In genomic region chr5:34930527-34930844, GRCh38 we compare ENCODE assay signal across 8 cellular contexts. TPM values are rescaled to one million over a fixed set of nuclear protein-coding genes. Genes with fewer than 3 reads are reported as not detected.
A peak's percentile ranks its signal among the peaks of the same experiment; 100 is the strongest.
DNase-seq lines count a peak whose midpoint lies in the region; ATAC-seq and TF ChIP-seq lines count a peak whose summit lies in the region.

No MANE protein-coding gene starts in this region.

- peaks cover 24% of the 10 kb centered on the region for H3K36me3 Mint-ChIP-seq in GM23338 (ENCODE audit: low read depth)

- H3K4me3 ChIP-seq in GM23338 (peak overlapping the region; percentile 73), SJSA1 (peak overlapping the region; percentile 94), retinal pigment epithelial cell (ENCODE audit: low read length) (peak overlapping the region; percentile 81)

- H3K36me3 ChIP-seq in GM23338 (ENCODE audit: insufficient read depth) (peaks cover 16% of the 10 kb centered on the region), SJSA1 (peaks cover 35% of the 10 kb centered on the region)

- TF ChIP-seq CTCF in GM23338 (conservative IDR thresholded peaks at IDR 0.05; ENCODE audit: low read depth in 2 of 2) (no peak), retinal pigment epithelial cell (conservative IDR thresholded peaks at IDR 0.05; ENCODE audit: low read depth, low read length) (no peak)

- DNase-seq in GM23338 (ENCODE audit: low spot score) (no peak), SJSA1 (ENCODE audit: low read depth in 1 of 2, low spot score in 2 of 2) (no peak), fibroblast of peridontal ligament (ENCODE audit: extremely low read depth) (peak; percentile 67), retinal pigment epithelial cell (ENCODE audit: low read depth) (no peak), SW 1271 (lab: John Stamatoyannopoulos, UW) (no peak), NCI-H2029 treated with DMSO at 0.1 percent for 48 hours (lab: John Stamatoyannopoulos, UW) (no peak)

- H3K4me1 Mint-ChIP-seq in GM23338: peaks cover 20% of the 10 kb centered on the region

- H4K20me1 ChIP-seq in GM23338 (replicated peaks; ENCODE audit: insufficient read depth): peaks cover 11% of the 10 kb centered on the region; the same call in 1 of the 2 replicates

- H3K27ac Mint-ChIP-seq in GM23338: peak overlapping the region; percentile 98

- H3K27ac ChIP-seq in GM23338 (ENCODE audit: low read depth) (peak overlapping the region; percentile 91), SJSA1 (no peak overlapping the region)

- no peaks in the 10 kb centered on the region for H3K9me2 ChIP-seq in GM23338 (ENCODE audit: insufficient read depth)

- no peak for ATAC-seq in GM23338
- no peak for ATAC-seq in GM18867 (IDR thresholded peaks at IDR 0.05; ENCODE audit: unreplicated experiment)
- no peak for ATAC-seq in HG02884 (IDR thresholded peaks at IDR 0.05; ENCODE audit: unreplicated experiment)

- H3K9me3 Mint-ChIP-seq in GM23338: no peaks in the 10 kb centered on the region

- peaks cover 14% of the 10 kb centered on the region; the same call in 1 of the 2 replicates for H3F3A ChIP-seq in GM23338 (replicated peaks; ENCODE audit: low read depth)

- peak overlapping the region; percentile 97 for H3K4me3 Mint-ChIP-seq in GM23338

- peaks cover 11% of the 10 kb centered on the region; the same call in 1 of the 2 replicates for H3K4me1 ChIP-seq in GM23338 (ENCODE audit: insufficient read depth)
- H3K4me1 ChIP-seq in SJSA1 (replicated peaks): peaks cover 11% of the 10 kb centered on the region

- peak overlapping the region; percentile 73 for H2AFZ ChIP-seq in GM23338

- H3K9me3 ChIP-seq in SJSA1 (replicated peaks): no peaks in the 10 kb centered on the region

- H3K27me3 ChIP-seq in GM23338 (ENCODE audit: insufficient read depth) (no peaks in the 10 kb centered on the region), SJSA1 (replicated peaks) (no peaks in the 10 kb centered on the region)

- H3K79me2 ChIP-seq in GM23338 (replicated peaks; ENCODE audit: insufficient read depth): peaks cover 51% of the 10 kb centered on the region

- H3K27me3 Mint-ChIP-seq in GM23338 (ENCODE audit: insufficient read depth, low read depth, poor library complexity): peaks cover 5% of the 10 kb centered on the region

- peak overlapping the region; percentile 92 for H3K4me2 ChIP-seq in GM23338

TF ChIP-seq in GM23338, 12 proteins besides CTCF, POLR2A, EP300 and RAD21 (continues in another document):
- TF ChIP-seq NANOG (IDR thresholded peaks at IDR 0.05; ENCODE audit: borderline replicate concordance): no peak
- no peak for TF ChIP-seq ZNF331 (CRISPR knock-in tag; IDR thresholded peaks at IDR 0.05; ENCODE audit: low read depth)
- no peak for TF ChIP-seq EZH2phosphoT487 (IDR thresholded peaks at IDR 0.05; ENCODE audit: unreplicated experiment)
- no peak for TF ChIP-seq POLR2AphosphoS5 (IDR thresholded peaks at IDR 0.05; ENCODE audit: low read depth)
- TF ChIP-seq, protein P1, sequence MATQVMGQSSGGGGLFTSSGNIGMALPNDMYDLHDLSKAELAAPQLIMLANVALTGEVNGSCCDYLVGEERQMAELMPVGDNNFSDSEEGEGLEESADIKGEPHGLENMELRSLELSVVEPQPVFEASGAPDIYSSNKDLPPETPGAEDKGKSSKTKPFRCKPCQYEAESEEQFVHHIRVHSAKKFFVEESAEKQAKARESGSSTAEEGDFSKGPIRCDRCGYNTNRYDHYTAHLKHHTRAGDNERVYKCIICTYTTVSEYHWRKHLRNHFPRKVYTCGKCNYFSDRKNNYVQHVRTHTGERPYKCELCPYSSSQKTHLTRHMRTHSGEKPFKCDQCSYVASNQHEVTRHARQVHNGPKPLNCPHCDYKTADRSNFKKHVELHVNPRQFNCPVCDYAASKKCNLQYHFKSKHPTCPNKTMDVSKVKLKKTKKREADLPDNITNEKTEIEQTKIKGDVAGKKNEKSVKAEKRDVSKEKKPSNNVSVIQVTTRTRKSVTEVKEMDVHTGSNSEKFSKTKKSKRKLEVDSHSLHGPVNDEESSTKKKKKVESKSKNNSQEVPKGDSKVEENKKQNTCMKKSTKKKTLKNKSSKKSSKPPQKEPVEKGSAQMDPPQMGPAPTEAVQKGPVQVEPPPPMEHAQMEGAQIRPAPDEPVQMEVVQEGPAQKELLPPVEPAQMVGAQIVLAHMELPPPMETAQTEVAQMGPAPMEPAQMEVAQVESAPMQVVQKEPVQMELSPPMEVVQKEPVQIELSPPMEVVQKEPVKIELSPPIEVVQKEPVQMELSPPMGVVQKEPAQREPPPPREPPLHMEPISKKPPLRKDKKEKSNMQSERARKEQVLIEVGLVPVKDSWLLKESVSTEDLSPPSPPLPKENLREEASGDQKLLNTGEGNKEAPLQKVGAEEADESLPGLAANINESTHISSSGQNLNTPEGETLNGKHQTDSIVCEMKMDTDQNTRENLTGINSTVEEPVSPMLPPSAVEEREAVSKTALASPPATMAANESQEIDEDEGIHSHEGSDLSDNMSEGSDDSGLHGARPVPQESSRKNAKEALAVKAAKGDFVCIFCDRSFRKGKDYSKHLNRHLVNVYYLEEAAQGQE (IDR thresholded peaks at IDR 0.05; ENCODE audit: unreplicated experiment): no peak
- TF ChIP-seq ZNF462 (CRISPR knock-in tag; IDR thresholded peaks at IDR 0.05): no peak
- TF ChIP-seq ZNF114 (CRISPR knock-in tag; IDR thresholded peaks at IDR 0.05): no peak
- no peak for TF ChIP-seq EZH2 (IDR thresholded peaks at IDR 0.05; ENCODE audit: low read depth, unreplicated experiment)
- TF ChIP-seq CREB1 (CRISPR knock-in tag; IDR thresholded peaks at IDR 0.05; ENCODE audit: low read depth): no peak
- no peak for TF ChIP-seq JUNB (IDR thresholded peaks at IDR 0.05; ENCODE audit: unreplicated experiment)
- no peak for TF ChIP-seq STAT1 (IDR thresholded peaks at IDR 0.05; ENCODE audit: unreplicated experiment)

RNA-seq across cellular contexts. Expression of gene DNAJC21, which starts 1.1 kb away (rescaled TPM):
- total RNA-seq in GM23338 (2014; rRNA removed; shearing (Covaris generic)): 35.7 and 40.8 TPM in 2 replicates
- 37.4 and 37.6 TPM in 2 replicates for polyA plus RNA-seq in GM23338 (2016; fragmentation: Nextera tagmentation; extraction: Ambion mirVana)
- total RNA-seq in SJSA1 (2014; rRNA removed; shearing (Covaris generic)): 48.2 and 53.3 TPM in 2 replicates

RNA-seq across cellular contexts. Expression of gene BRIX1, which starts 15.0 kb away (rescaled TPM):
- total RNA-seq in GM23338 (2014; rRNA removed; shearing (Covaris generic)): 69.2 and 72.6 TPM in 2 replicates
- polyA plus RNA-seq in GM23338 (2016; fragmentation: Nextera tagmentation; extraction: Ambion mirVana): 137 and 171 TPM in 2 replicates
- 81.5 and 111 TPM in 2 replicates for total RNA-seq in SJSA1 (2014; rRNA removed; shearing (Covaris generic))

RNA-seq across cellular contexts. Expression of gene RAD1, which starts 15.2 kb away (rescaled TPM):
- total RNA-seq in GM23338 (2014; rRNA removed; shearing (Covaris generic)): 39.3 and 43.4 TPM in 2 replicates
- 40.9 and 41.6 TPM in 2 replicates for polyA plus RNA-seq in GM23338 (2016; fragmentation: Nextera tagmentation; extraction: Ambion mirVana)
- total RNA-seq in SJSA1 (2014; rRNA removed; shearing (Covaris generic)): 57.6 and 58.6 TPM in 2 replicates
